ENCODE assay signal across 1 cellular context in the genomic region with DNA sequence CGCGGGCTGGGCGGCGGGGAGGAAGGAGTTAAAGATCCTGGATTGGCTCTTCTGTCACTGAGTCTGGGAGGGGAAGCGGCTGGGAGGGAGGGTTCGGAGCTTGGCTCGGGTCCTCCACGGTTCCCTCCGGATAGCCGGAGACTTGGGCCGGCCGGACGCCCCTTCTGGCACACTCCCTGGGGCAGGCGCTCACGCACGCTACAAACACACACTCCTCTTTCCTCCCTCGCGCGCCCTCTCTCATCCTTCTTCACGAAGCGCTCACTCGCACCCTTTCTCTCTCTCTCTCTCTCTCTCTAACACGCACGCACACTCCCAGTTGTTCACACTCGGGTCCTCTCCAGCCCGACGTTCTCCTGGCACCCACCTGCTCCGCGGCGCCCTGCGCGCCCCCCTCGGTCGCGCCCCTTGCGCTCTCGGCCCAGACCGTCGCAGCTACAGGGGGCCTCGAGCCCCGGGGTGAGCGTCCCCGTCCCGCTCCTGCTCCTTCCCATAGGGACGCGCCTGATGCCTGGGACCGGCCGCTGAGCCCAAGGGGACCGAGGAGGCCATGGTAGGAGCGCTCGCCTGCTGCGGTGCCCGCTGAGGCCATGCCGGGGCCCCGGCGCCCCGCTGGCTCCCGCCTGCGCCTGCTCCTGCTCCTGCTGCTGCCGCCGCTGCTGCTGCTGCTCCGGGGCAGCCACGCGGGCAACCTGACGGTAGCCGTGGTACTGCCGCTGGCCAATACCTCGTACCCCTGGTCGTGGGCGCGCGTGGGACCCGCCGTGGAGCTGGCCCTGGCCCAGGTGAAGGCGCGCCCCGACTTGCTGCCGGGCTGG.
A peak's percentile ranks its signal among the peaks of the same experiment; 100 is the strongest.
TF ChIP-seq lines count a peak whose summit lies in the region.

A gene (plus strand): TSS at position 170 of the 818 bp plus-strand sequence. CDS start 421 bp downstream, at position 591.

TF ChIP-seq in HEK293, 187 proteins besides CTCF, POLR2A, EP300 and RAD21 (continued from another document and continues in another):
- 0 out of 2 replicates have a peak, but pooled peaks have one; percentile 45 for TF ChIP-seq KLF1 (tag by site-specific recombination; IDR thresholded peaks at IDR 0.05)
- TF ChIP-seq ZNF223 (tag by site-specific recombination; IDR thresholded peaks at IDR 0.05): no peak
- TF ChIP-seq, protein P1, sequence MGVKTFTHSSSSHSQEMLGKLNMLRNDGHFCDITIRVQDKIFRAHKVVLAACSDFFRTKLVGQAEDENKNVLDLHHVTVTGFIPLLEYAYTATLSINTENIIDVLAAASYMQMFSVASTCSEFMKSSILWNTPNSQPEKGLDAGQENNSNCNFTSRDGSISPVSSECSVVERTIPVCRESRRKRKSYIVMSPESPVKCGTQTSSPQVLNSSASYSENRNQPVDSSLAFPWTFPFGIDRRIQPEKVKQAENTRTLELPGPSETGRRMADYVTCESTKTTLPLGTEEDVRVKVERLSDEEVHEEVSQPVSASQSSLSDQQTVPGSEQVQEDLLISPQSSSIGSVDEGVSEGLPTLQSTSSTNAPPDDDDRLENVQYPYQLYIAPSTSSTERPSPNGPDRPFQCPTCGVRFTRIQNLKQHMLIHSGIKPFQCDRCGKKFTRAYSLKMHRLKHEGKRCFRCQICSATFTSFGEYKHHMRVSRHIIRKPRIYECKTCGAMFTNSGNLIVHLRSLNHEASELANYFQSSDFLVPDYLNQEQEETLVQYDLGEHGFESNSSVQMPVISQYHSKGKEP (tag by site-specific recombination; IDR thresholded peaks at IDR 0.05): no peak
- TF ChIP-seq ZNF274 (IDR thresholded peaks at IDR 0.05; ENCODE audit: low read length): no peak
- no peak for TF ChIP-seq ZNF274 (tag by site-specific recombination; IDR thresholded peaks at IDR 0.05; ENCODE audit: borderline replicate concordance)
- TF ChIP-seq TRIM28 (IDR thresholded peaks at IDR 0.05; ENCODE audit: borderline replicate concordance, low read length): no peak
- TF ChIP-seq ZNF184 (tag by site-specific recombination; IDR thresholded peaks at IDR 0.05): no peak
- 0 out of 2 replicates have a peak, but pooled peaks have one; percentile 27 for TF ChIP-seq ZNF600 (tag by site-specific recombination; IDR thresholded peaks at IDR 0.05)
- TF ChIP-seq, protein P2, sequence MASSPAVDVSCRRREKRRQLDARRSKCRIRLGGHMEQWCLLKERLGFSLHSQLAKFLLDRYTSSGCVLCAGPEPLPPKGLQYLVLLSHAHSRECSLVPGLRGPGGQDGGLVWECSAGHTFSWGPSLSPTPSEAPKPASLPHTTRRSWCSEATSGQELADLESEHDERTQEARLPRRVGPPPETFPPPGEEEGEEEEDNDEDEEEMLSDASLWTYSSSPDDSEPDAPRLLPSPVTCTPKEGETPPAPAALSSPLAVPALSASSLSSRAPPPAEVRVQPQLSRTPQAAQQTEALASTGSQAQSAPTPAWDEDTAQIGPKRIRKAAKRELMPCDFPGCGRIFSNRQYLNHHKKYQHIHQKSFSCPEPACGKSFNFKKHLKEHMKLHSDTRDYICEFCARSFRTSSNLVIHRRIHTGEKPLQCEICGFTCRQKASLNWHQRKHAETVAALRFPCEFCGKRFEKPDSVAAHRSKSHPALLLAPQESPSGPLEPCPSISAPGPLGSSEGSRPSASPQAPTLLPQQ (tag by site-specific recombination; IDR thresholded peaks at IDR 0.05): 0 out of 2 replicates have a peak, but pooled peaks have one; percentile 9
- peak; percentile 79 for TF ChIP-seq WT1 (tag by site-specific recombination; IDR thresholded peaks at IDR 0.05)
- TF ChIP-seq, protein P3, sequence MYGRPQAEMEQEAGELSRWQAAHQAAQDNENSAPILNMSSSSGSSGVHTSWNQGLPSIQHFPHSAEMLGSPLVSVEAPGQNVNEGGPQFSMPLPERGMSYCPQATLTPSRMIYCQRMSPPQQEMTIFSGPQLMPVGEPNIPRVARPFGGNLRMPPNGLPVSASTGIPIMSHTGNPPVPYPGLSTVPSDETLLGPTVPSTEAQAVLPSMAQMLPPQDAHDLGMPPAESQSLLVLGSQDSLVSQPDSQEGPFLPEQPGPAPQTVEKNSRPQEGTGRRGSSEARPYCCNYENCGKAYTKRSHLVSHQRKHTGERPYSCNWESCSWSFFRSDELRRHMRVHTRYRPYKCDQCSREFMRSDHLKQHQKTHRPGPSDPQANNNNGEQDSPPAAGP (tag by site-specific recombination; IDR thresholded peaks at IDR 0.05): peak; percentile 87; the same call in 1 of the 2 replicates
- TF ChIP-seq, protein P4, sequence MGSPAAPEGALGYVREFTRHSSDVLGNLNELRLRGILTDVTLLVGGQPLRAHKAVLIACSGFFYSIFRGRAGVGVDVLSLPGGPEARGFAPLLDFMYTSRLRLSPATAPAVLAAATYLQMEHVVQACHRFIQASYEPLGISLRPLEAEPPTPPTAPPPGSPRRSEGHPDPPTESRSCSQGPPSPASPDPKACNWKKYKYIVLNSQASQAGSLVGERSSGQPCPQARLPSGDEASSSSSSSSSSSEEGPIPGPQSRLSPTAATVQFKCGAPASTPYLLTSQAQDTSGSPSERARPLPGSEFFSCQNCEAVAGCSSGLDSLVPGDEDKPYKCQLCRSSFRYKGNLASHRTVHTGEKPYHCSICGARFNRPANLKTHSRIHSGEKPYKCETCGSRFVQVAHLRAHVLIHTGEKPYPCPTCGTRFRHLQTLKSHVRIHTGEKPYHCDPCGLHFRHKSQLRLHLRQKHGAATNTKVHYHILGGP (tag by site-specific recombination; IDR thresholded peaks at IDR 0.05): no peak
- no peak for TF ChIP-seq ZSCAN16 (tag by site-specific recombination; IDR thresholded peaks at IDR 0.05)
- no peak for TF ChIP-seq ZNF174 (tag by site-specific recombination; IDR thresholded peaks at IDR 0.05)
- TF ChIP-seq ZNF248 (tag by site-specific recombination; IDR thresholded peaks at IDR 0.05): no peak
- TF ChIP-seq ZNF121 (tag by site-specific recombination; IDR thresholded peaks at IDR 0.05): no peak
- TF ChIP-seq ZNF658 (tag by site-specific recombination; IDR thresholded peaks at IDR 0.05): no peak
- no peak for TF ChIP-seq ZFP41 (tag by site-specific recombination; IDR thresholded peaks at IDR 0.05; ENCODE audit: borderline replicate concordance)
- no peak for TF ChIP-seq ZNF155 (tag by site-specific recombination; IDR thresholded peaks at IDR 0.05)
- TF ChIP-seq ZNF350 (tag by site-specific recombination; IDR thresholded peaks at IDR 0.05): no peak
- TF ChIP-seq FEZF1 (tag by site-specific recombination; IDR thresholded peaks at IDR 0.05): no peak
- TF ChIP-seq KLF7 (tag by site-specific recombination; IDR thresholded peaks at IDR 0.05; ENCODE audit: borderline replicate concordance): peak; percentile 23; the same call in 1 of the 2 replicates
- no peak for TF ChIP-seq GLI2 (tag by site-specific recombination; IDR thresholded peaks at IDR 0.05; ENCODE audit: borderline replicate concordance, low read depth)
- peak; percentile 53 for TF ChIP-seq GLIS1 (tag by site-specific recombination; IDR thresholded peaks at IDR 0.05)
- TF ChIP-seq ZNF311 (tag by site-specific recombination; IDR thresholded peaks at IDR 0.05; ENCODE audit: borderline replicate concordance): no peak
- no peak for TF ChIP-seq ZNF16 (tag by site-specific recombination; IDR thresholded peaks at IDR 0.05; ENCODE audit: low read depth)
- TF ChIP-seq SP7 (tag by site-specific recombination; IDR thresholded peaks at IDR 0.05): peak; percentile 74
- 0 out of 2 replicates have a peak, but pooled peaks have one; percentile 23 for TF ChIP-seq ZNF24 (tag by site-specific recombination; IDR thresholded peaks at IDR 0.05)
- TF ChIP-seq ZNF776 (tag by site-specific recombination; IDR thresholded peaks at IDR 0.05; ENCODE audit: borderline replicate concordance): no peak
- TF ChIP-seq, protein P5, sequence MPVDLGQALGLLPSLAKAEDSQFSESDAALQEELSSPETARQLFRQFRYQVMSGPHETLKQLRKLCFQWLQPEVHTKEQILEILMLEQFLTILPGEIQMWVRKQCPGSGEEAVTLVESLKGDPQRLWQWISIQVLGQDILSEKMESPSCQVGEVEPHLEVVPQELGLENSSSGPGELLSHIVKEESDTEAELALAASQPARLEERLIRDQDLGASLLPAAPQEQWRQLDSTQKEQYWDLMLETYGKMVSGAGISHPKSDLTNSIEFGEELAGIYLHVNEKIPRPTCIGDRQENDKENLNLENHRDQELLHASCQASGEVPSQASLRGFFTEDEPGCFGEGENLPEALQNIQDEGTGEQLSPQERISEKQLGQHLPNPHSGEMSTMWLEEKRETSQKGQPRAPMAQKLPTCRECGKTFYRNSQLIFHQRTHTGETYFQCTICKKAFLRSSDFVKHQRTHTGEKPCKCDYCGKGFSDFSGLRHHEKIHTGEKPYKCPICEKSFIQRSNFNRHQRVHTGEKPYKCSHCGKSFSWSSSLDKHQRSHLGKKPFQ (tag by site-specific recombination; IDR thresholded peaks at IDR 0.05): peak; percentile 94
- no peak for TF ChIP-seq ZNF324 (tag by site-specific recombination; IDR thresholded peaks at IDR 0.05)
- no peak for TF ChIP-seq ZNF555 (tag by site-specific recombination; conservative IDR thresholded peaks at IDR 0.05)
- TF ChIP-seq, protein P6, sequence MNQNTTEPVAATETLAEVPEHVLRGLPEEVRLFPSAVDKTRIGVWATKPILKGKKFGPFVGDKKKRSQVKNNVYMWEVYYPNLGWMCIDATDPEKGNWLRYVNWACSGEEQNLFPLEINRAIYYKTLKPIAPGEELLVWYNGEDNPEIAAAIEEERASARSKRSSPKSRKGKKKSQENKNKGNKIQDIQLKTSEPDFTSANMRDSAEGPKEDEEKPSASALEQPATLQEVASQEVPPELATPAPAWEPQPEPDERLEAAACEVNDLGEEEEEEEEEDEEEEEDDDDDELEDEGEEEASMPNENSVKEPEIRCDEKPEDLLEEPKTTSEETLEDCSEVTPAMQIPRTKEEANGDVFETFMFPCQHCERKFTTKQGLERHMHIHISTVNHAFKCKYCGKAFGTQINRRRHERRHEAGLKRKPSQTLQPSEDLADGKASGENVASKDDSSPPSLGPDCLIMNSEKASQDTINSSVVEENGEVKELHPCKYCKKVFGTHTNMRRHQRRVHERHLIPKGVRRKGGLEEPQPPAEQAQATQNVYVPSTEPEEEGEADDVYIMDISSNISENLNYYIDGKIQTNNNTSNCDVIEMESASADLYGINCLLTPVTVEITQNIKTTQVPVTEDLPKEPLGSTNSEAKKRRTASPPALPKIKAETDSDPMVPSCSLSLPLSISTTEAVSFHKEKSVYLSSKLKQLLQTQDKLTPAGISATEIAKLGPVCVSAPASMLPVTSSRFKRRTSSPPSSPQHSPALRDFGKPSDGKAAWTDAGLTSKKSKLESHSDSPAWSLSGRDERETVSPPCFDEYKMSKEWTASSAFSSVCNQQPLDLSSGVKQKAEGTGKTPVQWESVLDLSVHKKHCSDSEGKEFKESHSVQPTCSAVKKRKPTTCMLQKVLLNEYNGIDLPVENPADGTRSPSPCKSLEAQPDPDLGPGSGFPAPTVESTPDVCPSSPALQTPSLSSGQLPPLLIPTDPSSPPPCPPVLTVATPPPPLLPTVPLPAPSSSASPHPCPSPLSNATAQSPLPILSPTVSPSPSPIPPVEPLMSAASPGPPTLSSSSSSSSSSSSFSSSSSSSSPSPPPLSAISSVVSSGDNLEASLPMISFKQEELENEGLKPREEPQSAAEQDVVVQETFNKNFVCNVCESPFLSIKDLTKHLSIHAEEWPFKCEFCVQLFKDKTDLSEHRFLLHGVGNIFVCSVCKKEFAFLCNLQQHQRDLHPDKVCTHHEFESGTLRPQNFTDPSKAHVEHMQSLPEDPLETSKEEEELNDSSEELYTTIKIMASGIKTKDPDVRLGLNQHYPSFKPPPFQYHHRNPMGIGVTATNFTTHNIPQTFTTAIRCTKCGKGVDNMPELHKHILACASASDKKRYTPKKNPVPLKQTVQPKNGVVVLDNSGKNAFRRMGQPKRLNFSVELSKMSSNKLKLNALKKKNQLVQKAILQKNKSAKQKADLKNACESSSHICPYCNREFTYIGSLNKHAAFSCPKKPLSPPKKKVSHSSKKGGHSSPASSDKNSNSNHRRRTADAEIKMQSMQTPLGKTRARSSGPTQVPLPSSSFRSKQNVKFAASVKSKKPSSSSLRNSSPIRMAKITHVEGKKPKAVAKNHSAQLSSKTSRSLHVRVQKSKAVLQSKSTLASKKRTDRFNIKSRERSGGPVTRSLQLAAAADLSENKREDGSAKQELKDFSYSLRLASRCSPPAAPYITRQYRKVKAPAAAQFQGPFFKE (tag by site-specific recombination; IDR thresholded peaks at IDR 0.05; ENCODE audit: borderline replicate concordance): no peak
- TF ChIP-seq ZNF19 (tag by site-specific recombination; IDR thresholded peaks at IDR 0.05; ENCODE audit: low read depth): no peak
- TF ChIP-seq, protein P7, sequence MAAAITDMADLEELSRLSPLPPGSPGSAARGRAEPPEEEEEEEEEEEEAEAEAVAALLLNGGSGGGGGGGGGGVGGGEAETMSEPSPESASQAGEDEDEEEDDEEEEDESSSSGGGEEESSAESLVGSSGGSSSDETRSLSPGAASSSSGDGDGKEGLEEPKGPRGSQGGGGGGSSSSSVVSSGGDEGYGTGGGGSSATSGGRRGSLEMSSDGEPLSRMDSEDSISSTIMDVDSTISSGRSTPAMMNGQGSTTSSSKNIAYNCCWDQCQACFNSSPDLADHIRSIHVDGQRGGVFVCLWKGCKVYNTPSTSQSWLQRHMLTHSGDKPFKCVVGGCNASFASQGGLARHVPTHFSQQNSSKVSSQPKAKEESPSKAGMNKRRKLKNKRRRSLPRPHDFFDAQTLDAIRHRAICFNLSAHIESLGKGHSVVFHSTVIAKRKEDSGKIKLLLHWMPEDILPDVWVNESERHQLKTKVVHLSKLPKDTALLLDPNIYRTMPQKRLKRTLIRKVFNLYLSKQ (tag by site-specific recombination; IDR thresholded peaks at IDR 0.05; ENCODE audit: borderline replicate concordance): no peak
- TF ChIP-seq GLIS2 (tag by site-specific recombination; IDR thresholded peaks at IDR 0.05): peak; percentile 94
- no peak for TF ChIP-seq ZNF23 (tag by site-specific recombination; IDR thresholded peaks at IDR 0.05; ENCODE audit: borderline replicate concordance)
- no peak for TF ChIP-seq ZNF529 (tag by site-specific recombination; IDR thresholded peaks at IDR 0.05; ENCODE audit: insufficient replicate concordance)
- TF ChIP-seq ZSCAN30 (tag by site-specific recombination; IDR thresholded peaks at IDR 0.05): peak; percentile 17; the same call in 1 of the 2 replicates
- no peak for TF ChIP-seq ZNF221 (tag by site-specific recombination; IDR thresholded peaks at IDR 0.05; ENCODE audit: borderline replicate concordance)
- TF ChIP-seq ZNF10 (tag by site-specific recombination; IDR thresholded peaks at IDR 0.05): peak; percentile 61; the same call in 1 of the 2 replicates
- no peak for TF ChIP-seq ZNF404 (tag by site-specific recombination; IDR thresholded peaks at IDR 0.05)
- peak; percentile 89; the same call in 1 of the 2 replicates for TF ChIP-seq ZNF777 (tag by site-specific recombination; IDR thresholded peaks at IDR 0.05; ENCODE audit: borderline replicate concordance)
- no peak for TF ChIP-seq ZNF211 (tag by site-specific recombination; IDR thresholded peaks at IDR 0.05; ENCODE audit: low read depth)
- no peak for TF ChIP-seq ZNF660 (tag by site-specific recombination; IDR thresholded peaks at IDR 0.05)
- no peak for TF ChIP-seq ZNF112 (tag by site-specific recombination; IDR thresholded peaks at IDR 0.05)
- no peak for TF ChIP-seq YY1 (tag by site-specific recombination; IDR thresholded peaks at IDR 0.05)
- TF ChIP-seq MYNN (tag by site-specific recombination; IDR thresholded peaks at IDR 0.05; ENCODE audit: borderline replicate concordance): peak; percentile 66; the same call in 1 of the 2 replicates
- no peak for TF ChIP-seq ZFP3 (tag by site-specific recombination; IDR thresholded peaks at IDR 0.05; ENCODE audit: low read depth)
- TF ChIP-seq ZNF610 (tag by site-specific recombination; IDR thresholded peaks at IDR 0.05; ENCODE audit: borderline replicate concordance): 0 out of 2 replicates have a peak, but pooled peaks have one; percentile 54
- TF ChIP-seq ZNF394 (tag by site-specific recombination; IDR thresholded peaks at IDR 0.05; ENCODE audit: borderline replicate concordance): no peak
- TF ChIP-seq ZNF514 (tag by site-specific recombination; IDR thresholded peaks at IDR 0.05): no peak
